Comparison of ENCODE assay signal across 20 cellular contexts in the genomic region with DNA sequence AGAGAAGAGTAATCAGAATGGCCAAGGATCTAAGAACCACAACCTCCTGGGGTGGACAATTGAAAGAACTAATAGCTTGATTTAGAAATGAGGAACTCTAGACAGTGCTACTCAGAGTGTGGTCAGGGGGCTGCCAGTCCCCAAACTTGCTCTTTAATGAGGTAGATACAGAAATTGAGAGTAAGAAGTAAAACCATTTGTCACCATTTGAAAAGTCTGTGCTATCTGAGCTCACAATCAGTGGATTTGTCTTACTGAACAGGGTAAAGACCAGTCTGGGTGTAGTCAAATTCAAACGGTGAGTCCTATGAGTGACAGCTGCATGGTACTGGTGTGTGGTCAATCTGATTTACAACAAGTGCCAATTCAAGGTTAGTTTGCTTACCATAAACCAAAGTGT.
DNase-seq lines count a peak whose midpoint lies in the region; ATAC-seq and TF ChIP-seq lines count a peak whose summit lies in the region.
"Had no signal": no experiment of that assay in that cellular context is flagged by ENCODE, and none has a peak within 500 bp of the region (broad histone marks: within the 10 kb centered on the region; RNA-seq: fewer than 3 reads in every experiment).

No MANE protein-coding gene starts in this region.

- TF ChIP-seq POLR2A in GM18505 (IDR thresholded peaks at IDR 0.05; ENCODE audit: borderline replicate concordance, extremely low read depth, insufficient read depth, insufficient read length), result no peak

- no peaks in the 10 kb centered on the region for H3K9me3 Mint-ChIP-seq in osteocyte (ENCODE audit: unreplicated experiment)
- peaks cover 5% of the 10 kb centered on the region for H3K9me3 Mint-ChIP-seq in CD4-positive, alpha-beta T cell

- H3K4me3 Mint-ChIP-seq in osteocyte (ENCODE audit: unreplicated experiment), result no peak overlapping the region
- no peak overlapping the region for H3K4me3 Mint-ChIP-seq in CD4-positive, alpha-beta T cell
- H3K4me3 Mint-ChIP-seq: B cell; CD4-positive, CD25-positive, alpha-beta regulatory T cell had no signal

- peaks cover 67% of the 10 kb centered on the region for H3K4me1 Mint-ChIP-seq in osteocyte (ENCODE audit: unreplicated experiment)
- no peaks in the 10 kb centered on the region for H3K4me1 Mint-ChIP-seq in CD4-positive, alpha-beta T cell (ENCODE audit: low read depth)
- H3K4me1 Mint-ChIP-seq: B cell; CD4-positive, CD25-positive, alpha-beta regulatory T cell had no signal

- TF ChIP-seq CTCF in GM20000 (IDR thresholded peaks at IDR 0.05; ENCODE audit: extremely low read depth, missing control alignments) (no peak), osteocyte (IDR thresholded peaks at IDR 0.05) (no peak)
- no peak for TF ChIP-seq CTCF in CD4-positive, alpha-beta T cell (IDR thresholded peaks at IDR 0.05)

- CTCF ChIA-PET in CD4-positive, alpha-beta T cell (lab: Charles Lee), result no interaction called here

- POLR2A ChIA-PET in CD4-positive, alpha-beta T cell (lab: Charles Lee), result no interaction called here

- DNase-seq in GM20000 (ENCODE audit: low spot score) (peak; percentile 27), NOMO-1 treated with dmso at 0.1 percent for 144 hours (lab: John Stamatoyannopoulos, UW; ENCODE audit: unreplicated experiment) (peak; percentile 3), osteocyte (ENCODE audit: extremely low spot score, unreplicated experiment) (no peak)
- DNase-seq in CD4-positive, alpha-beta T cell, result no peak
- DNase-seq in effector CD4-positive, alpha-beta T cell, result no peak
- DNase-seq: CD4-positive, CD25-positive, alpha-beta regulatory T cell; DMS79; GM23248; HCEC 1CT; MG63; NCI-H1105 treated with DMSO at 0.1 percent for 48 hours; NCI-H1694 treated with DMSO at 0.1 percent for 48 hours; NCI-H2107; NCI-H226; NCI-H524 treated with DMSO at 0.1 percent for 48 hours; SHP77; SK-N-SH had no signal

- peaks cover 59% of the 10 kb centered on the region for H3K36me3 Mint-ChIP-seq in osteocyte (ENCODE audit: unreplicated experiment)
- no peaks in the 10 kb centered on the region for H3K36me3 Mint-ChIP-seq in CD4-positive, alpha-beta T cell (ENCODE audit: low read depth)
- H3K36me3 Mint-ChIP-seq: CD4-positive, CD25-positive, alpha-beta regulatory T cell had no signal

- no peak overlapping the region for H3K27ac ChIP-seq in CD4-positive, alpha-beta T cell (ENCODE audit: low read depth, low read length)
- H3K27ac ChIP-seq: GM23248 had no signal

- ATAC-seq in GM18498 (IDR thresholded peaks at IDR 0.05; ENCODE audit: unreplicated experiment) (peak; percentile 69), GM18505 (IDR thresholded peaks at IDR 0.05; ENCODE audit: unreplicated experiment) (no peak)
- no peak for ATAC-seq in CD4-positive, alpha-beta T cell (ENCODE audit: poor library complexity)

- H3K9me3 ChIP-seq in CD4-positive, alpha-beta T cell (ENCODE audit: control insufficient read depth, low read length), result no peaks in the 10 kb centered on the region
- H3K9me3 ChIP-seq: MG63, SK-N-SH had no signal

- H3K27me3 ChIP-seq in CD4-positive, alpha-beta T cell (ENCODE audit: control insufficient read depth, insufficient read depth, low read length), result no peaks in the 10 kb centered on the region
- H3K27me3 ChIP-seq: MG63 had no signal

- intact Hi-C loops in CD4-positive, alpha-beta T cell (cut with DNase I, micrococcal nuclease), result no loop called here

- H3K27me3 Mint-ChIP-seq in osteocyte (ENCODE audit: unreplicated experiment), result no peaks in the 10 kb centered on the region
- no peaks in the 10 kb centered on the region for H3K27me3 Mint-ChIP-seq in CD4-positive, alpha-beta T cell
- H3K27me3 Mint-ChIP-seq: B cell had no signal

- peak overlapping the region; percentile 53 for H3K27ac Mint-ChIP-seq in osteocyte (ENCODE audit: unreplicated experiment)
- H3K27ac Mint-ChIP-seq in CD4-positive, alpha-beta T cell, result no peak overlapping the region
- H3K27ac Mint-ChIP-seq: B cell; CD4-positive, CD25-positive, alpha-beta regulatory T cell had no signal

Comparison
In these comparisons a context has a peak if more than half of its experiments do, and no peak if none do; other contexts are left out.
1. DNase-seq: peak in GM20000 (single experiment) and NOMO-1 treated with dmso at 0.1 percent for 144 hours (single experiment); none in osteocyte (single experiment), CD4-positive, alpha-beta T cell (0 of 10) and effector CD4-positive, alpha-beta T cell (single experiment).